10 cellular contexts compared by ENCODE assay signal in the genomic region with DNA sequence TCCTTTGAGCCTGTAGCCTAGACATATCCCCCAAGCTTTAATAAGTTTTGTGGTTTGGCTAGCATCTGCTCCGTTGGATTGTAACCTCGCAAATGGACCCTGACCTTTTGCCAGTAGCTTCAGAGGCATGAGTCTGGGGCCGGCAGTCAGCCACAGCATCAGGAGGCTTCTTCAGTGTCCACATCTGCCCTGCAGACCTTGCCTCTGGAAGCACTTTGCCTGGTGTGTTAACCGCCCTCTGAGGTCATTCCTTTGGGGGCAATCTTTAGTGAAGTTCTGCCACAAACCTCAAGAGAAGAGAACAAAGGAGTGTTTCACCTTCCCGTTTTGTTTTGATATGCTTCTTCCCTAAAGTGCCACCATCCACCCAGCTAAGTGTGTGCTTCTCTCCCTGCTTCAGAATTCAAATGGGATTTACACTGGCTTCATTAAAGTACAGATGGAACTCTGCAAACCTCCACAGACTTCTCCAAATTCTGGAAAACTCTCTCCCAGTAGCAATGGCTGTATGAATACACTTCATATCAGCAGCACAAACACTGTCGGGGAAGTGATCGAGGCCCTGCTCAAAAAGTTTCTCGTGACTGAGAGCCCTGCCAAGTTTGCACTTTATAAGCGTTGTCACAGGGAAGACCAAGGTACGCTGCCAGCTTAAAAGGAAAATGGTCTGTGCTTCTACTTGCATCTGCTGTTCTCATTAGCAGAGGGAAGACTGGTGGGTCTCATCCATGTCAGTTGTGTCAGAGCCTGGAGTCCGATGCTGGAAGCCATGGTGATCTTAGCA.
A peak's percentile ranks its signal among the peaks of the same experiment; 100 is the strongest.
DNase-seq lines count a peak whose midpoint lies in the region; ATAC-seq and TF ChIP-seq lines count a peak whose summit lies in the region.
"Had no signal": no experiment of that assay in that cellular context is flagged by ENCODE, and none has a peak within 500 bp of the region (broad histone marks: within the 10 kb centered on the region; RNA-seq: fewer than 3 reads in every experiment).

No MANE protein-coding gene starts in this region.

- POLR2A ChIA-PET in RWPE1 (lab: Yijun Ruan, JAX; ENCODE audit: low non-redundant PET), result no interaction called here

- H3K4me1 Mint-ChIP-seq in activated naive CD4-positive, alpha-beta T cell treated with anti-CD3 and anti-CD28 coated beads for 36 hours (ENCODE audit: low read depth), result peaks cover 72% of the 10 kb centered on the region

- peak; percentile 4 to 58 for ATAC-seq in activated naive CD4-positive, alpha-beta T cell treated with anti-CD3 and anti-CD28 coated beads, Interleukin-2, amount 50 U/mL, for 72 hours
- ATAC-seq in GM18519 (IDR thresholded peaks at IDR 0.05; ENCODE audit: low FRiP score, unreplicated experiment), result no peak
- ATAC-seq: foreskin keratinocyte, K562 had no signal

- intact Hi-C loops in activated naive CD4-positive, alpha-beta T cell treated with anti-CD3 and anti-CD28 coated beads for 36 hours (cut with micrococcal nuclease), result no loop called here
- intact Hi-C loops in tibial artery (cut with DNase I; ENCODE audit: low total_unique reads), result no loop called here

- no peak for TF ChIP-seq CTCF in tibial artery (IDR thresholded peaks at IDR 0.05)
- TF ChIP-seq CTCF in RWPE1 (conservative IDR thresholded peaks at IDR 0.05; ENCODE audit: low read depth), result no peak

- peaks cover 2% of the 10 kb centered on the region for H3K9me3 Mint-ChIP-seq in activated naive CD4-positive, alpha-beta T cell treated with anti-CD3 and anti-CD28 coated beads for 36 hours
- H3K9me3 Mint-ChIP-seq in activated naive CD4-positive, alpha-beta T cell treated with anti-CD3 and anti-CD28 coated beads, Interleukin-2, amount 50 U/mL, for 72 hours, result peaks cover 0 to 5% of the 10 kb centered on the region in 2 donors

- H3K27ac ChIP-seq in tibial artery (peak overlapping the region; percentile 58 to 88), RWPE1 (no peak overlapping the region)
- H3K27ac ChIP-seq: foreskin keratinocyte had no signal

- no peak overlapping the region for H3K4me3 ChIP-seq in tibial artery
- H3K4me3 ChIP-seq: K562 had no signal

- H3K9me3 ChIP-seq in tibial artery, result no peaks in the 10 kb centered on the region

- no peak for DNase-seq in activated naive CD4-positive, alpha-beta T cell treated with anti-CD3 and anti-CD28 coated beads for 36 hours
- DNase-seq in activated naive CD4-positive, alpha-beta T cell treated with anti-CD3 and anti-CD28 coated beads, Interleukin-2, amount 50 U/mL, for 16 hours, result no peak
- DNase-seq in activated naive CD4-positive, alpha-beta T cell treated with anti-CD3 and anti-CD28 coated beads, Interleukin-2, amount 50 U/mL, for 72 hours (ENCODE audit: low spot score in 2 of 2), result no peak
- DNase-seq in islet precursor cell (peak; percentile 90), tibial artery (peak in 1 of 2 donors; percentile 46), DMS153 (lab: John Stamatoyannopoulos, UW) (no peak), RWPE1 (ENCODE audit: low spot score) (no peak)
- DNase-seq: foreskin keratinocyte had no signal

- H3K4me1 ChIP-seq in tibial artery, result peaks cover 0 to 71% (median 14%) of the 10 kb centered on the region in 4 donors
- H3K4me1 ChIP-seq: foreskin keratinocyte had no signal

- peaks cover 52% of the 10 kb centered on the region for H3K36me3 Mint-ChIP-seq in activated naive CD4-positive, alpha-beta T cell treated with anti-CD3 and anti-CD28 coated beads for 36 hours (ENCODE audit: low read depth)
- peaks cover 14 to 45% of the 10 kb centered on the region in 2 donors for H3K36me3 Mint-ChIP-seq in activated naive CD4-positive, alpha-beta T cell treated with anti-CD3 and anti-CD28 coated beads, Interleukin-2, amount 50 U/mL, for 72 hours

- H3K27me3 ChIP-seq in tibial artery, result no peaks in the 10 kb centered on the region
- H3K27me3 ChIP-seq: foreskin keratinocyte had no signal

- peaks cover 19 to 33% (median 23%) of the 10 kb centered on the region in 3 donors for H3K36me3 ChIP-seq in tibial artery

- peak overlapping the region; percentile 78 for H3K27ac Mint-ChIP-seq in activated naive CD4-positive, alpha-beta T cell treated with anti-CD3 and anti-CD28 coated beads for 36 hours
- peak overlapping the region; percentile 75 to 87 for H3K27ac Mint-ChIP-seq in activated naive CD4-positive, alpha-beta T cell treated with anti-CD3 and anti-CD28 coated beads, Interleukin-2, amount 50 U/mL, for 72 hours

- no peaks in the 10 kb centered on the region for H3K27me3 Mint-ChIP-seq in activated naive CD4-positive, alpha-beta T cell treated with anti-CD3 and anti-CD28 coated beads for 36 hours (ENCODE audit: low read depth)

- CTCF ChIA-PET in activated naive CD4-positive, alpha-beta T cell treated with anti-CD3 and anti-CD28 coated beads for 36 hours (lab: Charles Lee), result interaction anchor here (0.7 to 2.8 kb wide), 6 partner anchors 9 to 140 kb away, joined by 3 to 15 read pairs (median 4); no protein-coding TSS in a partner anchor
- CTCF ChIA-PET in RWPE1 (lab: Yijun Ruan, JAX), result interaction anchor here (0.6 to 2.5 kb wide), 2 partner anchors 10 to 113 kb away, joined by 3 to 11 read pairs; no protein-coding TSS in a partner anchor

- H3K4me3 Mint-ChIP-seq in activated naive CD4-positive, alpha-beta T cell treated with anti-CD3 and anti-CD28 coated beads for 36 hours, result peak overlapping the region; percentile 40
